Comparison of ENCODE assay signal across 8 cellular contexts in the genomic region with DNA sequence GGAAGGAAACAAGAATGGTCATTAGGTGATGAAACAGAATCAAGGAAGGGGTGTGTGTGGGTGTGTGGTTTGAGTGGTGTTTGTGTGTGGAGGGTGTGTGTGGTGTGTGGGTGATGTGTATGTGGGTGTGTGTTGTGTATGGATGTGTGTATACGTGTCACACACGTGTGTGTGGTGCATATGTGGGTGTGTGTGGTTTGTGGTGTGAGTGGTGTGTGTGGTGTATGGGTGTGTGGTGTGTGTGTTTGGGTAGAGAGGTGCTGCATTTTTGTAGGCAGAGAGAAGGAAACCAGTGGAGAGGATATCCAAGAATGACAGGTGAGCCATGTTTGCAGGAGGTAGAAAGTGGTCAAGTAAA. TPM values are rescaled to one million over a fixed set of nuclear protein-coding genes. Genes with fewer than 3 reads are reported as not detected.
DNase-seq lines count a peak whose midpoint lies in the region; ATAC-seq and TF ChIP-seq lines count a peak whose summit lies in the region.

No MANE protein-coding gene starts in this region.

- no peak for ATAC-seq in HG03442 (IDR thresholded peaks at IDR 0.05; ENCODE audit: unreplicated experiment)

- no peaks in the 10 kb centered on the region for H3K36me3 Mint-ChIP-seq in chondrocyte (ENCODE audit: low read depth)

- no TSS peak for BruUV-seq in OCI-LY7 (replicated peaks; lab: Mats Ljungman, UMichigan)

- H3K4me1 Mint-ChIP-seq in chondrocyte (ENCODE audit: low read depth) = peaks cover 12% of the 10 kb centered on the region

- intact Hi-C loops in OCI-LY7 (cut with micrococcal nuclease; ENCODE audit: unreplicated experiment) = loop anchor here (2.0 kb wide), 1 partner anchor 41 kb away; the partner anchor contains the start of gene SEH1L

- H3K4me3 ChIP-seq in OCI-LY7 (ENCODE audit: low read depth, low read length, poor library complexity, severe bottlenecking) = peak overlapping the region; percentile 78

- CTCF ChIA-PET in OCI-LY7 (lab: Charles Lee; ENCODE audit: unreplicated experiment) = interaction anchor here (0.6 kb wide), 1 partner anchor 211 kb away, joined by 5 read pairs; no protein-coding TSS in a partner anchor

- H3K9me3 ChIP-seq in ES-I3 (ENCODE audit: control insufficient read depth, insufficient read depth, low read length) (no peaks in the 10 kb centered on the region), OCI-LY7 (ENCODE audit: low read length) (no peaks in the 10 kb centered on the region; the same call in 1 of the 2 replicates)

- peak overlapping the region; percentile 79 for H3K9ac ChIP-seq in ES-I3 (ENCODE audit: low read depth, low read length)

- DNase-seq in OCI-LY7 (ENCODE audit: low spot score) = no peak
- DNase-seq in chondrocyte (ENCODE audit: low spot score) = no peak
- peak; percentile 9 for DNase-seq in renal cortical epithelial cell (ENCODE audit: low read depth)
- DNase-seq in NCI-H2196 (lab: John Stamatoyannopoulos, UW; ENCODE audit: unreplicated experiment) = no peak
- no peak for DNase-seq in NCI-H446 treated with DMSO at 0.1 percent for 48 hours (lab: John Stamatoyannopoulos, UW)
- DNase-seq in NCI-H1694 treated with DMSO at 0.1 percent for 48 hours (lab: John Stamatoyannopoulos, UW) = no peak

- H3K4me3 Mint-ChIP-seq in chondrocyte (ENCODE audit: unreplicated experiment) = peak overlapping the region; percentile 97

- H2AFZ ChIP-seq in OCI-LY7 (ENCODE audit: low read length) = peak overlapping the region; percentile 30; the same call in 1 of the 2 replicates

- H3K9me3 Mint-ChIP-seq in chondrocyte (ENCODE audit: low read depth) = no peaks in the 10 kb centered on the region

- no peaks in the 10 kb centered on the region for H3K9me2 ChIP-seq in OCI-LY7 (ENCODE audit: insufficient read depth, low read length)

- H3K4me1 ChIP-seq in ES-I3 (ENCODE audit: insufficient read depth, low read length) (peaks cover 12% of the 10 kb centered on the region; the same call in 1 of the 2 replicates), OCI-LY7 (ENCODE audit: insufficient read depth, low read length, poor library complexity, severe bottlenecking) (peaks cover 24% of the 10 kb centered on the region)

- TF ChIP-seq CTCF in OCI-LY7 (conservative IDR thresholded peaks at IDR 0.05; ENCODE audit: low read length) (no peak), chondrocyte (IDR thresholded peaks at IDR 0.05) (no peak)

- peak overlapping the region; percentile 98 for H3K27ac Mint-ChIP-seq in chondrocyte (ENCODE audit: unreplicated experiment)

- peaks cover 22% of the 10 kb centered on the region; the same call in 1 of the 2 replicates for H4K20me1 ChIP-seq in OCI-LY7 (ENCODE audit: insufficient read depth, low read length)

- peaks cover 36% of the 10 kb centered on the region for H3K79me2 ChIP-seq in OCI-LY7 (ENCODE audit: insufficient read depth, low read depth, low read length)

- H3K27ac ChIP-seq in OCI-LY7 (ENCODE audit: low read depth, low read length, poor library complexity, severe bottlenecking) = peak overlapping the region; percentile 79

- no peaks in the 10 kb centered on the region for H3K27me3 Mint-ChIP-seq in chondrocyte (ENCODE audit: low read depth)

- POLR2A ChIA-PET in OCI-LY7 (lab: Charles Lee) = interaction anchor here (1.0 to 2.8 kb wide), 4 partner anchors 20 to 123 kb away, joined by 3 to 10 read pairs (median 4); partner anchors contain the start of gene SEH1L

- H3K36me3 ChIP-seq in ES-I3 (ENCODE audit: insufficient read depth, low read length) (no peaks in the 10 kb centered on the region), OCI-LY7 (ENCODE audit: insufficient read depth, low read length) (peaks cover 43% of the 10 kb centered on the region)

- H3K4me2 ChIP-seq in OCI-LY7 (ENCODE audit: low read length) = peak overlapping the region; percentile 82

RNA-seq across cellular contexts. Expression of gene CEP192, which starts 1.1 kb away (rescaled TPM):
- total RNA-seq in OCI-LY7 (2014; rRNA removed; shearing (Covaris generic)) = 57.7 and 59.9 TPM in 2 replicates
- total RNA-seq in OCI-LY7 (2022) = 55.5 and 68.3 TPM in 2 replicates
- 14.7 to 22.9 TPM (median 16.8 TPM) in 3 replicates for total RNA-seq in chondrocyte
- total RNA-seq in renal cortical epithelial cell = 35.1 and 37.2 TPM in 2 replicates

RNA-seq across cellular contexts. Expression of gene SEH1L, which starts 42.3 kb away (rescaled TPM):
- total RNA-seq in OCI-LY7 (2014; rRNA removed; shearing (Covaris generic)) = 61.6 and 74.6 TPM in 2 replicates
- total RNA-seq in OCI-LY7 (2022) (108 and 115 TPM in 2 replicates), chondrocyte (34.1 to 37.5 TPM (median 36.3 TPM) in 3 replicates), renal cortical epithelial cell (66.8 and 101 TPM in 2 replicates)
